Comparison of ENCODE assay signal across 15 cellular contexts in genomic region chr22:40862013-40862412, GRCh38. TPM values are rescaled to one million over a fixed set of nuclear protein-coding genes. Genes with fewer than 3 reads are reported as not detected.
"Had no signal": no experiment of that assay in that cellular context is flagged by ENCODE, and none has a peak within 500 bp of the region (broad histone marks: within the 10 kb centered on the region; RNA-seq: fewer than 3 reads in every experiment).

TSS of gene DNAJB7 (minus strand) at chr22:40862113. CDS start at chr22:40861994, 119 bp downstream.

- H3K27me3 Mint-ChIP-seq: natural killer cell treated with Interleukin-12 subunit alpha and Interleukin-12 subunit beta and Interleukin-15 and Interleukin-18, amount 100 ng/mL, for 72 hours had no signal

- H3K4me3 ChIP-seq: cardiac muscle cell, dorsolateral prefrontal cortex, lung, prostate gland, skin epidermis, transverse colon had no signal

- H3K9me3 Mint-ChIP-seq: activated T-cell treated with anti-CD3 and anti-CD28 coated beads, Interleukin-2, amount 50 U/mL, for 4 hours; natural killer cell treated with Interleukin-12 subunit alpha and Interleukin-12 subunit beta and Interleukin-15 and Interleukin-18, amount 100 ng/mL, for 72 hours had no signal

- H3K27me3 ChIP-seq: cardiac muscle cell, dorsolateral prefrontal cortex, transverse colon had no signal

- H3K36me3 ChIP-seq: prostate gland, transverse colon had no signal

- DNase-seq: activated effector memory CD4-positive, alpha-beta T cell treated with anti-CD3 and anti-CD28 coated beads, Interleukin-2, amount 50 U/mL, for 16 hours; activated T-cell treated with anti-CD3 and anti-CD28 coated beads, Interleukin-2, amount 50 U/mL, for 4 hours; dorsolateral prefrontal cortex; occipital lobe; right cardiac atrium; stimulated activated CD4-positive, alpha-beta T cell treated with anti-CD3 and anti-CD28 coated beads, Interleukin-4, amount 100 ng/mL, for 24 hours; stimulated activated naive CD8-positive, alpha-beta T cell treated with anti-CD3 and anti-CD28 coated beads, Interleukin-15, Interleukin-2, amounts not matched to agents 100 U/mL and 50 U/mL, for 24 hours; T-helper 2 cell; transverse colon had no signal

- ATAC-seq: activated T-cell treated with anti-CD3 and anti-CD28 coated beads, Interleukin-2, amount 50 U/mL, for 4 hours; natural killer cell treated with Interleukin-12 subunit alpha and Interleukin-12 subunit beta and Interleukin-15 and Interleukin-18, amount 100 ng/mL, for 72 hours; right cardiac atrium; stimulated activated naive CD8-positive, alpha-beta T cell treated with anti-CD3 and anti-CD28 coated beads, Interleukin-15, Interleukin-2, amounts not matched to agents 100 U/mL and 50 U/mL, for 24 hours had no signal

- H3K27ac ChIP-seq: cardiac muscle cell, prostate gland, skin epidermis, transverse colon had no signal

- H3K4me3 Mint-ChIP-seq: activated T-cell treated with anti-CD3 and anti-CD28 coated beads, Interleukin-2, amount 50 U/mL, for 4 hours; natural killer cell treated with Interleukin-12 subunit alpha and Interleukin-12 subunit beta and Interleukin-15 and Interleukin-18, amount 100 ng/mL, for 72 hours had no signal

- H3K9me3 ChIP-seq: prostate gland, transverse colon had no signal

RNA-seq across cellular contexts. Expression of gene DNAJB7, which starts in this region (rescaled TPM):
- total RNA-seq: activated T-cell treated with anti-CD3 and anti-CD28 coated beads, Interleukin-2, amount 50 U/mL, for 4 hours; cardiac muscle cell; dorsolateral prefrontal cortex; lung; mononuclear cell; natural killer cell treated with Interleukin-12 subunit alpha and Interleukin-12 subunit beta and Interleukin-15 and Interleukin-18, amount 100 ng/mL, for 72 hours; occipital lobe; right cardiac atrium had no signal
